ENCODE assay signal across 10 cellular contexts in the genomic region with DNA sequence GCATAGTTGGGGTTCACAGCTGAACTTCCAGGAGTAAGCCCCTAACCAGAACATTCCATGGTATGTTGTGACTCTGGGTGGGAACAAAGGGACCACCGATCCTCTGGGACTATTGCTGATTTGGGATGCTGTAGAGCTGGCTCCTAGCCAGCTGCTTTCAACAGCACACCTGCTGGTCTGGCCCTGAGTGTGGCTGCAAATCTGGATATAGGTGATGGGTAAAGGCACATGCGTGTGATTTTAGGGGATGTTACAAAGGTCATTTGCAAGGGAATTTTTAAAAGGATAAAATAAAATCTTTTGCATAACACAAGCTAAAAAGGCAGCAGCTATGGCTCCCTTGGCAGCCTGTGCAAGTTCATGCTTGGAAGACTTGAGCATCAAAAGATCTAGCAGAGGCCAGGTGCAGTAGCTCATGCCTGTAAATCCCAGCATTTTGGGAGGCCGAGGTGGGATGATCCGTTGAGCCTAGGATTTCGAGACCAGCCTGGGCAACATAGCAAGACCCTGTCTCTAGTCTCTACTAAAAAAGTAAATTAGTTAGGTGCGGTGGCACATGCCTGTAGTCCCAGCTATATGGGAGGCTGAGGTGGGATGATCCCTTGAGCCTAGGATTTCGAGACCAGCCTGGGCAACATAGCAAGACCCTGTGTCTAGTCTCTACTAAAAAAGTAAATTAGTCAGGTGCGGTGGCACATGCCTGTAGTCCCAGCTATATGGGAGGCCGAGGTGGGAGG. TPM values are rescaled to one million over a fixed set of nuclear protein-coding genes. Genes with fewer than 3 reads are reported as not detected.
DNase-seq lines count a peak whose midpoint lies in the region; ATAC-seq, FAIRE-seq and TF ChIP-seq lines count a peak whose summit lies in the region.
"Had no signal": no experiment of that assay in that cellular context is flagged by ENCODE, and none has a peak within 500 bp of the region (broad histone marks: within the 10 kb centered on the region; RNA-seq: fewer than 3 reads in every experiment).

No MANE protein-coding gene starts in this region.

- WGBS in HepG2 (ENCODE audit: low lambda C conversion rate): 75% methylated on average over 9 of the region's 9 CpGs

- TF ChIP-seq EP300 in HepG2 (IDR thresholded peaks at IDR 0.05; ENCODE audit: low read depth in 2 of 2, low read length in 2 of 2): no peak
- TF ChIP-seq EP300 in HepG2 (CRISPR knock-in tag; IDR thresholded peaks at IDR 0.05; ENCODE audit: borderline replicate concordance): no peak

- CTCF ChIA-PET in WTC11 (lab: Charles Lee): interaction anchor here (1.3 kb wide), 1 partner anchor 44 kb away, joined by 8 read pairs; no protein-coding TSS in a partner anchor
- CTCF ChIA-PET in HepG2 (lab: Yijun Ruan, JAX; ENCODE audit: low intra/inter-chr PET ratio, low total read pairs): no interaction called here

- 0 out of 2 replicates have a peak, but pooled peaks cover 4% of the 10 kb centered on the region for H4K20me1 ChIP-seq in HepG2 (ENCODE audit: insufficient read depth, low read length)

- peaks cover 45% of the 10 kb centered on the region for H3K79me2 ChIP-seq in HepG2 (ENCODE audit: insufficient read depth, low read length)

- TF ChIP-seq RAD21 in HepG2 (CRISPR knock-in tag; IDR thresholded peaks at IDR 0.05): no peak

- H3K9me3 ChIP-seq in HUES48 (ENCODE audit: control insufficient read depth, insufficient read depth, low read length) (no peaks in the 10 kb centered on the region), HepG2 (ENCODE audit: low read length) (no peaks in the 10 kb centered on the region)

- no peak overlapping the region for H3K9ac ChIP-seq in HUES48 (ENCODE audit: low read depth, low read length)
- H3K9ac ChIP-seq in HepG2 (ENCODE audit: insufficient read depth, low read depth, low read length): peak overlapping the region; percentile 80

- H3K36me3 Mint-ChIP-seq in WTC11: 0 out of 2 replicates have a peak, but pooled peaks cover 3% of the 10 kb centered on the region
- H3K36me3 Mint-ChIP-seq in stimulated activated memory B cell treated with anti-CD40 and anti-IgM and Interleukin-4, amounts not matched to agents 10 μg/mL and 1 μg/mL and 100 μg/mL, for 72 hours: no peaks in the 10 kb centered on the region

- in situ Hi-C loops in HepG2 (cut with HindIII; ENCODE audit: extremely low pct_ligation_motif_present, low pct_unique_long_range_greater_than_20kb): no loop called here

- no peak for TF ChIP-seq POLR2A in HepG2 (IDR thresholded peaks at IDR 0.05; ENCODE audit: insufficient read depth in 1 of 2, low read depth in 2 of 2, low read length in 2 of 2)

- no peak overlapping the region for H2AFZ ChIP-seq in HepG2 (ENCODE audit: low read length)

- no peak for DNase-seq in WTC11 (ENCODE audit: low spot score)
- no peak for DNase-seq in HepG2 (ENCODE audit: low spot score)
- no peak for DNase-seq in activated CD4-positive, alpha-beta T cell treated with anti-CD3 and anti-CD28 coated beads for 48 hours
- DNase-seq in NCI-H1694 (lab: John Stamatoyannopoulos, UW): no peak
- no peak for DNase-seq in left lobe of liver (ENCODE audit: low spot score)
- DNase-seq: activated naive CD4-positive, alpha-beta T cell treated with anti-CD3 and anti-CD28 coated beads, Interleukin-2, amount 10 ng/mL, durations not matched to agents 7 days and 5 days had no signal

- TF ChIP-seq CTCF in WTC11 (IDR thresholded peaks at IDR 0.05) (no peak), HepG2 (CRISPR knock-in tag; IDR thresholded peaks at IDR 0.05) (no peak)

- H3K36me3 ChIP-seq in HUES48 (ENCODE audit: control insufficient read depth, insufficient read depth, low read length) (no peaks in the 10 kb centered on the region), HepG2 (replicated peaks in 1 of 2; ENCODE audit: control insufficient read depth in 1 of 2, insufficient read depth in 2 of 2, low read length in 2 of 2) (no peaks in the 10 kb centered on the region; a peak in 1 of 5 replicates)

- H3K27me3 Mint-ChIP-seq in WTC11 (ENCODE audit: low read depth): peaks cover 27% of the 10 kb centered on the region
- no peaks in the 10 kb centered on the region for H3K27me3 Mint-ChIP-seq in stimulated activated memory B cell treated with anti-CD40 and anti-IgM and Interleukin-4, amounts not matched to agents 10 μg/mL and 1 μg/mL and 100 μg/mL, for 72 hours

- peaks cover 7% of the 10 kb centered on the region for H3K27me3 ChIP-seq in HUES48 (ENCODE audit: control insufficient read depth, insufficient read depth, low read length)
- H3K27me3 ChIP-seq in HepG2 (ENCODE audit: control insufficient read depth in 1 of 2, insufficient read depth in 2 of 2, low read length in 2 of 2): no peaks in the 10 kb centered on the region; a peak in 1 of 5 replicates

- peak overlapping the region; percentile 86 for H3K4me3 Mint-ChIP-seq in WTC11
- H3K4me3 Mint-ChIP-seq in stimulated activated memory B cell treated with anti-CD40 and anti-IgM and Interleukin-4, amounts not matched to agents 10 μg/mL and 1 μg/mL and 100 μg/mL, for 72 hours: no peak overlapping the region

- H3K4me1 Mint-ChIP-seq in WTC11: peaks cover 14% of the 10 kb centered on the region
- peaks cover 56% of the 10 kb centered on the region for H3K4me1 Mint-ChIP-seq in stimulated activated memory B cell treated with anti-CD40 and anti-IgM and Interleukin-4, amounts not matched to agents 10 μg/mL and 1 μg/mL and 100 μg/mL, for 72 hours

- ATAC-seq in WTC11: no peak
- no peak for ATAC-seq in HepG2
- ATAC-seq in stimulated activated memory B cell treated with anti-CD40 and anti-IgM and Interleukin-4, amounts not matched to agents 10 μg/mL and 1 μg/mL and 100 μg/mL, for 72 hours: no peak
- no peak for ATAC-seq in GM19467 (IDR thresholded peaks at IDR 0.05; ENCODE audit: unreplicated experiment)
- ATAC-seq in left lobe of liver: no peak

- POLR2A ChIA-PET in WTC11 (lab: Charles Lee) (interaction anchor here (0.6 kb wide), 1 partner anchor 339 kb away, joined by 3 read pairs; no protein-coding TSS in a partner anchor), HepG2 (lab: Yijun Ruan, JAX) (interaction anchor here (0.8 to 6.7 kb wide), 7 partner anchors 9 to 73 kb away, joined by 3 to 94 read pairs (median 4); no protein-coding TSS in a partner anchor)

- H3K9me3 Mint-ChIP-seq in WTC11: no peaks in the 10 kb centered on the region
- H3K9me3 Mint-ChIP-seq in stimulated activated memory B cell treated with anti-CD40 and anti-IgM and Interleukin-4, amounts not matched to agents 10 μg/mL and 1 μg/mL and 100 μg/mL, for 72 hours: no peaks in the 10 kb centered on the region
- H3K9me3 Mint-ChIP-seq: activated naive CD4-positive, alpha-beta T cell treated with anti-CD3 and anti-CD28 coated beads, Interleukin-2, amount 10 ng/mL, durations not matched to agents 7 days and 5 days had no signal

- H3K27ac ChIP-seq in HUES48 (ENCODE audit: low read depth, low read length) (no peak overlapping the region), HepG2 (ENCODE audit: extremely low read length, insufficient read depth, low read length) (peak overlapping the region; percentile 74)

- TSS peak; percentile 72 for BruUV-seq in HepG2 (replicated peaks; lab: Mats Ljungman, UMichigan)

- peaks cover 12% of the 10 kb centered on the region for H3K4me1 ChIP-seq in HUES48 (ENCODE audit: control insufficient read depth, insufficient read depth, low read length)
- peaks cover 63% of the 10 kb centered on the region for H3K4me1 ChIP-seq in HepG2 (ENCODE audit: insufficient read depth, low read length)

- H3K4me2 ChIP-seq in HepG2 (ENCODE audit: low read depth, low read length): peak overlapping the region; percentile 81

- no peak for FAIRE-seq in HepG2 (lab: Jason Lieb, UNC)
- FAIRE-seq: TTC549 had no signal

- intact Hi-C loops in HepG2 (cut with micrococcal nuclease; ENCODE audit: unreplicated experiment): no loop called here

- H3K4me3 ChIP-seq in HUES48 (ENCODE audit: low read depth, low read length): peak overlapping the region; percentile 84
- peak overlapping the region; percentile 79 to 92 (median 80) for H3K4me3 ChIP-seq in HepG2 (replicated peaks in 1 of 3; ENCODE audit: insufficient read depth in 1 of 3, low read depth in 2 of 3, low read length in 3 of 3)

- no peak overlapping the region for H3K27ac Mint-ChIP-seq in WTC11
- H3K27ac Mint-ChIP-seq in stimulated activated memory B cell treated with anti-CD40 and anti-IgM and Interleukin-4, amounts not matched to agents 10 μg/mL and 1 μg/mL and 100 μg/mL, for 72 hours: peak overlapping the region; percentile 88
- H3K27ac Mint-ChIP-seq: activated naive CD4-positive, alpha-beta T cell treated with anti-CD3 and anti-CD28 coated beads, Interleukin-2, amount 10 ng/mL, durations not matched to agents 7 days and 5 days had no signal

TF ChIP-seq in WTC11, 78 proteins besides CTCF, POLR2A, EP300 and RAD21 (continues in another document):
- TF ChIP-seq EMX1 (CRISPR knock-in tag; IDR thresholded peaks at IDR 0.05): no peak

TF ChIP-seq in HepG2, 621 proteins besides CTCF, POLR2A, EP300 and RAD21 (continues in another document):
- no peak for TF ChIP-seq ZNF431 (CRISPR knock-in tag; IDR thresholded peaks at IDR 0.05; ENCODE audit: borderline replicate concordance, low read depth)

RNA-seq across cellular contexts. Expression of a gene that starts 1.6 kb away (rescaled TPM):
- total RNA-seq in WTC11 (2021) (32.6 to 36.7 TPM (median 36.7 TPM) in 3 replicates), HepG2 (2016; rRNA removed; fragmentation: Illumina TruSeq; extraction: Trizol) (72.8 and 103 TPM in 2 replicates), left lobe of liver (1,121 TPM)
- 8.4 and 10.0 TPM in 2 replicates for total RNA-seq in HepG2 (2016; cell fraction: cytosol; rRNA removed; fragmentation: Illumina TruSeq; extraction: Trizol; ENCODE audit: low read depth)
- total RNA-seq in HepG2 (2016; cell fraction: insoluble cytoplasmic fraction; rRNA removed; fragmentation: Illumina TruSeq; extraction: Trizol): 66.6 and 111 TPM in 2 replicates
- 21.1 and 23.4 TPM in 2 replicates for total RNA-seq in HepG2 (2016; cell fraction: membrane; rRNA removed; fragmentation: Illumina TruSeq; extraction: Trizol)
- total RNA-seq in HepG2 (2016; cell fraction: nucleus; rRNA removed; fragmentation: Illumina TruSeq; extraction: Trizol): 30.1 and 34.3 TPM in 2 replicates
- 67.8 and 78.8 TPM in 2 replicates for polyA plus RNA-seq in HepG2 (2011; rRNA removed)
- 60.0 and 72.7 TPM in 2 replicates for polyA plus RNA-seq in HepG2 (2011; cell fraction: cytosol; rRNA removed)
- polyA plus RNA-seq in HepG2 (2011; cell fraction: nucleus; rRNA removed): 56.8 and 58.9 TPM in 2 replicates
- 46.9 and 67.0 TPM in 2 replicates for polyA plus RNA-seq in HepG2 (2012)
- 21.3 and 21.9 TPM in 2 replicates for polyA plus RNA-seq in HepG2 (2016; cell fraction: cytosol; fragmentation: Illumina TruSeq; extraction: Trizol; ENCODE audit: low read depth)
- 133 and 139 TPM in 2 replicates for polyA plus RNA-seq in HepG2 (2016; cell fraction: insoluble cytoplasmic fraction; fragmentation: Illumina TruSeq; extraction: Trizol; ENCODE audit: low read depth)
- 31.6 and 34.9 TPM in 2 replicates for polyA plus RNA-seq in HepG2 (2016; cell fraction: membrane; fragmentation: Illumina TruSeq; extraction: Trizol; ENCODE audit: low read depth)
- polyA plus RNA-seq in HepG2 (2016; cell fraction: nucleus; fragmentation: Illumina TruSeq; extraction: Trizol; ENCODE audit: insufficient read depth, low read depth): 105 and 114 TPM in 2 replicates
- polyA minus RNA-seq in HepG2 (2011; rRNA and poly(A)+ RNA removed; ENCODE audit: low replicate concordance): 3.8 and 84.5 TPM in 2 replicates
- 39.2 and 47.6 TPM in 2 replicates for polyA minus RNA-seq in HepG2 (2011; cell fraction: cytosol; rRNA and poly(A)+ RNA removed)
- polyA minus RNA-seq in HepG2 (2011; cell fraction: nucleus; rRNA and poly(A)+ RNA removed): 13.9 and 14.5 TPM in 2 replicates

Comparison
In these comparisons a context has a peak if more than half of its experiments do, and no peak if none do; other contexts are left out.
1. RNA of a gene that starts 1.6 kb away (total RNA-seq): 1,121 TPM in left lobe of liver (single experiment); 8.4 to 111 TPM in HepG2 and 32.6 to 36.7 TPM in WTC11; every median in the first group is over 10 times any median in the second.